9 cellular contexts compared by ENCODE assay signal in genomic region chr5:78518365-78519197, GRCh38.
DNase-seq lines count a peak whose midpoint lies in the region; FAIRE-seq and TF ChIP-seq lines count a peak whose summit lies in the region.
"Had no signal": no experiment of that assay in that cellular context is flagged by ENCODE, and none has a peak within 500 bp of the region (broad histone marks: within the 10 kb centered on the region; RNA-seq: fewer than 3 reads in every experiment).

No MANE protein-coding gene starts in this region.

- no peak for FAIRE-seq in bronchial epithelial cell (lab: Jason Lieb, UNC)

- H3K4me3 ChIP-seq in bronchial epithelial cell (ENCODE audit: low read depth, low read length) (no peak overlapping the region), tibial artery (no peak overlapping the region)

- DNase-seq in HuH-7.5 (ENCODE audit: low spot score) (peak; percentile 66), bronchial epithelial cell (ENCODE audit: low read depth) (peak; percentile 87), left kidney (ENCODE audit: low read depth, low spot score) (peak; percentile 78), tibial artery (peak; percentile 68 to 85), mesenteric fat pad (ENCODE audit: low spot score) (no peak), MV-4-11 (lab: John Stamatoyannopoulos, UW) (no peak), G401 (ENCODE audit: low spot score) (no peak)
- DNase-seq: activated effector memory CD4-positive, alpha-beta T cell treated with anti-CD3 and anti-CD28 coated beads, Interleukin-2, amount 50 U/mL, for 16 hours; NCI-H1930 had no signal

- H3K9me3 ChIP-seq in tibial artery = no peaks in the 10 kb centered on the region

- peaks cover 0 to 20% (median 15%) of the 10 kb centered on the region in 4 donors for H3K4me1 ChIP-seq in tibial artery

- intact Hi-C loops in tibial artery (cut with DNase I; ENCODE audit: low total_unique reads) = no loop called here

- H3K36me3 ChIP-seq in bronchial epithelial cell (ENCODE audit: control insufficient read depth, insufficient read depth, low read length) (peaks cover 2% of the 10 kb centered on the region), tibial artery (no peaks in the 10 kb centered on the region)

- no peaks in the 10 kb centered on the region for H3K27me3 ChIP-seq in bronchial epithelial cell (ENCODE audit: control insufficient read depth, insufficient read depth, low read length)
- no peaks in the 10 kb centered on the region for H3K27me3 ChIP-seq in tibial artery

- no peak for TF ChIP-seq CTCF in bronchial epithelial cell (IDR thresholded peaks at IDR 0.05; ENCODE audit: insufficient read depth, low read length, severe bottlenecking)
- no peak for TF ChIP-seq CTCF in tibial artery (IDR thresholded peaks at IDR 0.05)

- peak overlapping the region; percentile 63 for H3K27ac ChIP-seq in tibial artery

- in situ Hi-C loops in G401 (cut with HindIII; ENCODE audit: low sequenced_read_pairs) = no loop called here

Comparison
In these comparisons a context has a peak if more than half of its experiments do, and no peak if none do; other contexts are left out.
1. DNase-seq: peak in HuH-7.5 (single experiment), bronchial epithelial cell (single experiment), left kidney (single experiment) and tibial artery (2 of 2); none in mesenteric fat pad (single experiment), MV-4-11 (single experiment) and G401 (single experiment).